In the genomic region with DNA sequence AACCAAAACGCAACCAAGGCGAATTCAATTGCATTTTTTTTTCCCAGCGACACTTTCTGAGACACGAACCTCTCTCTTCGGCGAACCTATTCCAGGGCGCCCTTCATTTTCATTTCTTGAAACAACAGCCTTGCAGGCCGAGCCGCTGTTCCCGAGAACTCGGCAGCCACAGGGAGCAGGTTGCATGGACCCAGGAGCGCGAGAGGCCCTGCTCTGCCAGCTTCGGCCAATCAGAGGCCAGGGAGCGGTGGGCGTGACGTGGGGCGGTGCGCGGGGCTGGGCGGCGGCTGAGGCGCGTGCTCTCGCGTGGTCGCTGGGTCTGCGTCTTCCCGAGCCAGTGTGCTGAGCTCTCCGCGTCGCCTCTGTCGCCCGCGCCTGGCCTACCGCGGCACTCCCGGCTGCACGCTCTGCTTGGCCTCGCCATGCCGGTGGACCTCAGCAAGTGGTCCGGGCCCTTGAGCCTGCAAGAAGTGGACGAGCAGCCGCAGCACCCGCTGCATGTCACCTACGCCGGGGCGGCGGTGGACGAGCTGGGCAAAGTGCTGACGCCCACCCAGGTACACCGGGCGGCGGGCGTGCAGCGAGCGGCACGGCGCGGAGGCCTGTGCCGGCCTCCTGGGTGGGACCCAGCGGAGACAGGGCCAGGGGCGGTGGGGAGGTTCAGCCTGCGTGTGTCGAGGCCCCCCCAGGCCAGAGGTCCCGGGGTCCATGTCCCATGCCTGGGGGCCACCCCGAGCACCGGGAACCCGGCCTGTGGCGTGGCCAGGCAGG, we compare ENCODE assay signal across 1 cellular context.
TF ChIP-seq lines count a peak whose summit lies in the region.

Gene PEBP1, plus strand, starts transcription at position 337 of the 771 bp plus-strand sequence. Its CDS starts 86 bp downstream, at position 423.

TF ChIP-seq in K562, 482 proteins besides CTCF, POLR2A, EP300 and RAD21 (continued from another document and continues in another):
- TF ChIP-seq ZNF696 (CRISPR knock-in tag; conservative IDR thresholded peaks at IDR 0.05) (no peak), NR1H2 (CRISPR knock-in tag; IDR thresholded peaks at IDR 0.05) (no peak), GABPB1 (CRISPR knock-in tag; IDR thresholded peaks at IDR 0.05) (0 out of 2 replicates have a peak, but pooled peaks have one; percentile 62), MXI1 (IDR thresholded peaks at IDR 0.05; ENCODE audit: low read depth, low read length) (peak; percentile 36; the same call in 1 of the 2 replicates), ZNF146 (CRISPR knock-in tag; IDR thresholded peaks at IDR 0.05; ENCODE audit: unreplicated experiment) (peak; percentile 5), KLF13 (tag; IDR thresholded peaks at IDR 0.05; ENCODE audit: borderline replicate concordance, low read depth) (peak; percentile 49; the same call in 1 of the 2 replicates), ZNF184 (CRISPR knock-in tag; IDR thresholded peaks at IDR 0.05) (no peak), KAT7 (CRISPR knock-in tag; IDR thresholded peaks at IDR 0.05; ENCODE audit: borderline replicate concordance) (0 out of 2 replicates have a peak, but pooled peaks have one; percentile 75), ZNF766 (CRISPR knock-in tag; conservative IDR thresholded peaks at IDR 0.05) (no peak), KDM2B (CRISPR knock-in tag; IDR thresholded peaks at IDR 0.05) (peak; percentile 91), MCM7 (IDR thresholded peaks at IDR 0.05) (no peak), RBM25 (IDR thresholded peaks at IDR 0.05; ENCODE audit: low read depth, low read length, severe bottlenecking) (peak; percentile 88), SMAD2 (IDR thresholded peaks at IDR 0.05; ENCODE audit: low read depth, low read length) (no peak), U2AF2 (optimal IDR thresholded peaks at IDR 0.05; ENCODE audit: low read depth, low read length) (no peak), GATAD2A (IDR thresholded peaks at IDR 0.05) (0 out of 2 replicates have a peak, but pooled peaks have one; percentile 20), RUNX1 (IDR thresholded peaks at IDR 0.05; ENCODE audit: low read depth) (no peak), THRAP3 (IDR thresholded peaks at IDR 0.05; ENCODE audit: borderline replicate concordance) (no peak), ZMIZ1 (IDR thresholded peaks at IDR 0.05; ENCODE audit: low read depth in 2 of 2, low read length in 2 of 2) (no peak), ZNF584 (CRISPR knock-in tag; IDR thresholded peaks at IDR 0.05; ENCODE audit: low read depth) (no peak), BMI1 (IDR thresholded peaks at IDR 0.05; ENCODE audit: low read length) (no peak), ZNF551 (CRISPR knock-in tag; IDR thresholded peaks at IDR 0.05) (no peak), CBFB (CRISPR knock-in tag; IDR thresholded peaks at IDR 0.05) (peak; percentile 85; the same call in 1 of the 2 replicates), ZFP1 (CRISPR knock-in tag; IDR thresholded peaks at IDR 0.05) (no peak), ZKSCAN3 (CRISPR knock-in tag; IDR thresholded peaks at IDR 0.05) (no peak), SUPT5H (IDR thresholded peaks at IDR 0.05) (peak; percentile 85), ZNF586 (CRISPR knock-in tag; conservative IDR thresholded peaks at IDR 0.05) (no peak), ATF6 (CRISPR knock-in tag; IDR thresholded peaks at IDR 0.05) (peak; percentile 81; the same call in 1 of the 2 replicates), PURB (CRISPR knock-in tag; IDR thresholded peaks at IDR 0.05; ENCODE audit: low read depth) (no peak), ZNF518B (CRISPR knock-in tag; IDR thresholded peaks at IDR 0.05) (no peak), RB1 (IDR thresholded peaks at IDR 0.05; ENCODE audit: low read depth) (no peak; the same call in 1 of the 2 replicates), SMARCA5 (IDR thresholded peaks at IDR 0.05) (no peak), BHLHE40 (IDR thresholded peaks at IDR 0.05; ENCODE audit: low read length) (peak; percentile 75), TEAD2 (tag; IDR thresholded peaks at IDR 0.05) (no peak), NFIC (IDR thresholded peaks at IDR 0.05) (peak; percentile 32; the same call in 1 of the 2 replicates), TCFL5 (CRISPR knock-in tag; conservative IDR thresholded peaks at IDR 0.05) (no peak), MTA3 (IDR thresholded peaks at IDR 0.05; ENCODE audit: borderline replicate concordance) (peak; percentile 71; the same call in 1 of the 2 replicates), EP400 (IDR thresholded peaks at IDR 0.05) (peak; percentile 84)
- TF ChIP-seq, protein P1, sequence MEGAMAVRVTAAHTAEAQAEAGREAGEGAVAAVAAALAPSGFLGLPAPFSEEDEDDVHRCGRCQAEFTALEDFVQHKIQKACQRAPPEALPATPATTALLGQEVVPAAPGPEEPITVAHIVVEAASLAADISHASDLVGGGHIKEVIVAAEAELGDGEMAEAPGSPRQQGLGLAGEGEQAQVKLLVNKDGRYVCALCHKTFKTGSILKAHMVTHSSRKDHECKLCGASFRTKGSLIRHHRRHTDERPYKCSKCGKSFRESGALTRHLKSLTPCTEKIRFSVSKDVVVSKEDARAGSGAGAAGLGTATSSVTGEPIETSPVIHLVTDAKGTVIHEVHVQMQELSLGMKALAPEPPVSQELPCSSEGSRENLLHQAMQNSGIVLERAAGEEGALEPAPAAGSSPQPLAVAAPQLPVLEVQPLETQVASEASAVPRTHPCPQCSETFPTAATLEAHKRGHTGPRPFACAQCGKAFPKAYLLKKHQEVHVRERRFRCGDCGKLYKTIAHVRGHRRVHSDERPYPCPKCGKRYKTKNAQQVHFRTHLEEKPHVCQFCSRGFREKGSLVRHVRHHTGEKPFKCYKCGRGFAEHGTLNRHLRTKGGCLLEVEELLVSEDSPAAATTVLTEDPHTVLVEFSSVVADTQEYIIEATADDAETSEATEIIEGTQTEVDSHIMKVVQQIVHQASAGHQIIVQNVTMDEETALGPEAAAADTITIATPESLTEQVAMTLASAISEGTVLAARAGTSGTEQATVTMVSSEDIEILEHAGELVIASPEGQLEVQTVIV (CRISPR knock-in tag; IDR thresholded peaks at IDR 0.05; ENCODE audit: borderline replicate concordance), result no peak
- TF ChIP-seq, protein P2, sequence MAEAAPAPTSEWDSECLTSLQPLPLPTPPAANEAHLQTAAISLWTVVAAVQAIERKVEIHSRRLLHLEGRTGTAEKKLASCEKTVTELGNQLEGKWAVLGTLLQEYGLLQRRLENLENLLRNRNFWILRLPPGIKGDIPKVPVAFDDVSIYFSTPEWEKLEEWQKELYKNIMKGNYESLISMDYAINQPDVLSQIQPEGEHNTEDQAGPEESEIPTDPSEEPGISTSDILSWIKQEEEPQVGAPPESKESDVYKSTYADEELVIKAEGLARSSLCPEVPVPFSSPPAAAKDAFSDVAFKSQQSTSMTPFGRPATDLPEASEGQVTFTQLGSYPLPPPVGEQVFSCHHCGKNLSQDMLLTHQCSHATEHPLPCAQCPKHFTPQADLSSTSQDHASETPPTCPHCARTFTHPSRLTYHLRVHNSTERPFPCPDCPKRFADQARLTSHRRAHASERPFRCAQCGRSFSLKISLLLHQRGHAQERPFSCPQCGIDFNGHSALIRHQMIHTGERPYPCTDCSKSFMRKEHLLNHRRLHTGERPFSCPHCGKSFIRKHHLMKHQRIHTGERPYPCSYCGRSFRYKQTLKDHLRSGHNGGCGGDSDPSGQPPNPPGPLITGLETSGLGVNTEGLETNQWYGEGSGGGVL (CRISPR knock-in tag; IDR thresholded peaks at IDR 0.05), result no peak
- TF ChIP-seq, protein P3, sequence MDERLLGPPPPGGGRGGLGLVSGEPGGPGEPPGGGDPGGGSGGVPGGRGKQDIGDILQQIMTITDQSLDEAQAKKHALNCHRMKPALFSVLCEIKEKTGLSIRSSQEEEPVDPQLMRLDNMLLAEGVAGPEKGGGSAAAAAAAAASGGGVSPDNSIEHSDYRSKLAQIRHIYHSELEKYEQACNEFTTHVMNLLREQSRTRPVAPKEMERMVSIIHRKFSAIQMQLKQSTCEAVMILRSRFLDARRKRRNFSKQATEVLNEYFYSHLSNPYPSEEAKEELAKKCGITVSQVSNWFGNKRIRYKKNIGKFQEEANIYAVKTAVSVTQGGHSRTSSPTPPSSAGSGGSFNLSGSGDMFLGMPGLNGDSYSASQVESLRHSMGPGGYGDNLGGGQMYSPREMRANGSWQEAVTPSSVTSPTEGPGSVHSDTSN (CRISPR knock-in tag; IDR thresholded peaks at IDR 0.05; ENCODE audit: low read depth), result no peak
- TF ChIP-seq, protein P3 (tag; conservative IDR thresholded peaks at IDR 0.05; ENCODE audit: low read depth), result no peak
- TF ChIP-seq, protein P4, sequence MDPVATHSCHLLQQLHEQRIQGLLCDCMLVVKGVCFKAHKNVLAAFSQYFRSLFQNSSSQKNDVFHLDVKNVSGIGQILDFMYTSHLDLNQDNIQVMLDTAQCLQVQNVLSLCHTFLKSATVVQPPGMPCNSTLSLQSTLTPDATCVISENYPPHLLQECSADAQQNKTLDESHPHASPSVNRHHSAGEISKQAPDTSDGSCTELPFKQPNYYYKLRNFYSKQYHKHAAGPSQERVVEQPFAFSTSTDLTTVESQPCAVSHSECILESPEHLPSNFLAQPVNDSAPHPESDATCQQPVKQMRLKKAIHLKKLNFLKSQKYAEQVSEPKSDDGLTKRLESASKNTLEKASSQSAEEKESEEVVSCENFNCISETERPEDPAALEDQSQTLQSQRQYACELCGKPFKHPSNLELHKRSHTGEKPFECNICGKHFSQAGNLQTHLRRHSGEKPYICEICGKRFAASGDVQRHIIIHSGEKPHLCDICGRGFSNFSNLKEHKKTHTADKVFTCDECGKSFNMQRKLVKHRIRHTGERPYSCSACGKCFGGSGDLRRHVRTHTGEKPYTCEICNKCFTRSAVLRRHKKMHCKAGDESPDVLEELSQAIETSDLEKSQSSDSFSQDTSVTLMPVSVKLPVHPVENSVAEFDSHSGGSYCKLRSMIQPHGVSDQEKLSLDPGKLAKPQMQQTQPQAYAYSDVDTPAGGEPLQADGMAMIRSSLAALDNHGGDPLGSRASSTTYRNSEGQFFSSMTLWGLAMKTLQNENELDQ (CRISPR knock-in tag; IDR thresholded peaks at IDR 0.05; ENCODE audit: borderline replicate concordance), result no peak
